ENCODE assay signal across 8 cellular contexts in genomic region chr1:155261888-155262673, GRCh38. TPM values are rescaled to one million over a fixed set of nuclear protein-coding genes. Genes with fewer than 3 reads are reported as not detected.
DNase-seq lines count a peak whose midpoint lies in the region; ATAC-seq and TF ChIP-seq lines count a peak whose summit lies in the region.

Gene SCAMP3, minus strand, starts transcription at chr1:155262360. Its CDS starts 209 bp downstream, at chr1:155262151.

- peak; percentile 14 for TF ChIP-seq CTCF in chondrocyte (IDR thresholded peaks at IDR 0.05)

- peak; percentile 88 for ATAC-seq in HG03439 (IDR thresholded peaks at IDR 0.05; ENCODE audit: unreplicated experiment)

- peak within 1 kb of the TSS; percentile 94 for H3K4me3 Mint-ChIP-seq in chondrocyte (ENCODE audit: unreplicated experiment)

- no peaks in the 10 kb centered on the region for H3K27me3 Mint-ChIP-seq in chondrocyte (ENCODE audit: low read depth)

- peaks cover 23% of the 10 kb centered on the region for H3K4me1 Mint-ChIP-seq in chondrocyte (ENCODE audit: low read depth)

- H3K27ac Mint-ChIP-seq in chondrocyte (ENCODE audit: unreplicated experiment) = peak within 1 kb of the TSS; percentile 98

- DNase-seq in AML-193 (lab: John Stamatoyannopoulos, UW) (peak; percentile 94 to 96), NCI-H510A treated with DMSO at 0.1 percent for 48 hours (lab: John Stamatoyannopoulos, UW) (peak; percentile 97), chondrocyte (ENCODE audit: low spot score) (peak; percentile 95), kidney glomerular epithelial cell (lab: John Stamatoyannopoulos, UW) (peak; percentile 97)
- peak; percentile 81 to 84 for DNase-seq in activated CD4-positive, alpha-beta T cell treated with anti-CD3 and anti-CD28 coated beads for 24 hours (ENCODE audit: low read depth in 2 of 2)
- peak; percentile 63 to 71 for DNase-seq in stimulated activated CD4-positive, alpha-beta T cell treated with anti-CD3 and anti-CD28 coated beads, Interleukin-1b, Interleukin-23, amount 100 ng/mL, for 1 hour (ENCODE audit: low read depth in 2 of 2)

- no peaks in the 10 kb centered on the region for H3K9me3 Mint-ChIP-seq in chondrocyte (ENCODE audit: low read depth)

- peaks cover 27% of the 10 kb centered on the region for H3K36me3 Mint-ChIP-seq in chondrocyte (ENCODE audit: low read depth)

- peak; percentile 88 for TF ChIP-seq POLR2A in GM19193 (IDR thresholded peaks at IDR 0.05; ENCODE audit: extremely low read depth, insufficient read depth, insufficient read length)

RNA-seq across cellular contexts. Expression of gene SCAMP3, which starts in this region (rescaled TPM):
- total RNA-seq in chondrocyte = 68.3 to 77.1 TPM (median 71.4 TPM) in 3 replicates

Comparison
In these comparisons a context has a peak if more than half of its experiments do, and no peak if none do; other contexts are left out.
1. Peak in every context shown above with its lines: DNase-seq and ATAC-seq.